1 cellular context compared by ENCODE assay signal in the genomic region with DNA sequence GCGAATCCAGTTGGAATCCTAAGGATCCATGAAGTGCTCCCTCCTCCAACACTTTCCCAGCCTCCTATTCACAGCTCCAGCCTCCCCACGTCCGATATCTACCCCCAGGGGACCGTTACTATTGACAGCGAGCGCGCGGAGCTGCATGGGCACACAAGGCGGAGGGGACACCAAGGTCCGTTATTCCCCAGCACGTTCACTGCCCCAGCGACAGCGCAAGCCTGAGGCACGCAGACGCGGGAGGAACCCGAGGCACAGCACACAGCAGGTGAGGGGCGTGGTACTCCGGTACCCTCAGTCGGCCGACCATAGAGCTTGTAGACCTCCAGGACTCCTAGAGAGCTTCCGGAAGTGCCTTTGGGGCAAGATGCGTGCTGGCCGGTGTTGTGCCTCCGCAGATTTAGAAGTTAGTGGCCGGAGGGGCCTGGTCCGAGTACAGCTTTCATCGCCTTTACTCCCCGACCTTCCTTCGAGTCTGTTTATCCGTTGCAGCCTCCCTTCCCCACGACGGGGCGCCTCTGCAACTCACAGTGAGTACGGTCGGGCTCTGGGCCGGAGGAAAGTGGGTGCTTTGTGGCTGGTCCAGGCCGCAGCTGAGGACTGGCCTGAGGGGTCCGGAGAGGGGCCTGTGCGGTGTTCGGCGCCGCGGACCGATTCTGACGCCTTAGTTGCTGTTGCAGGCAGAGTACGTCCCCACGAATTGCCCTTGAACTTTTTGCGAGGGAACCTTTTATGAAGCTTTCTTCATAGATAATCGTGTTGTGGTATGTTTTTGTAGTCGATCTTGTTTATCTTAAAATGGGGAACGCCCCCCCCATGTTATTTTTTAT.
TF ChIP-seq lines count a peak whose summit lies in the region.

TSS of gene ZKSCAN8 (plus strand) at position 384 of the 830 bp plus-strand sequence. CDS start 6,525 bp downstream, outside the sequence.

TF ChIP-seq in HepG2, 621 proteins besides CTCF, POLR2A, EP300 and RAD21 (continued from another document and continues in another):
- TF ChIP-seq, protein P1, sequence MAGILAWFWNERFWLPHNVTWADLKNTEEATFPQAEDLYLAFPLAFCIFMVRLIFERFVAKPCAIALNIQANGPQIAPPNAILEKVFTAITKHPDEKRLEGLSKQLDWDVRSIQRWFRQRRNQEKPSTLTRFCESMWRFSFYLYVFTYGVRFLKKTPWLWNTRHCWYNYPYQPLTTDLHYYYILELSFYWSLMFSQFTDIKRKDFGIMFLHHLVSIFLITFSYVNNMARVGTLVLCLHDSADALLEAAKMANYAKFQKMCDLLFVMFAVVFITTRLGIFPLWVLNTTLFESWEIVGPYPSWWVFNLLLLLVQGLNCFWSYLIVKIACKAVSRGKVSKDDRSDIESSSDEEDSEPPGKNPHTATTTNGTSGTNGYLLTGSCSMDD (CRISPR knock-in tag; IDR thresholded peaks at IDR 0.05): peak; percentile 15; the same call in 1 of the 2 replicates
- no peak; the same call in 1 of the 2 replicates for TF ChIP-seq ZNF749 (CRISPR knock-in tag; IDR thresholded peaks at IDR 0.05; ENCODE audit: borderline replicate concordance)
- TF ChIP-seq, protein P2, sequence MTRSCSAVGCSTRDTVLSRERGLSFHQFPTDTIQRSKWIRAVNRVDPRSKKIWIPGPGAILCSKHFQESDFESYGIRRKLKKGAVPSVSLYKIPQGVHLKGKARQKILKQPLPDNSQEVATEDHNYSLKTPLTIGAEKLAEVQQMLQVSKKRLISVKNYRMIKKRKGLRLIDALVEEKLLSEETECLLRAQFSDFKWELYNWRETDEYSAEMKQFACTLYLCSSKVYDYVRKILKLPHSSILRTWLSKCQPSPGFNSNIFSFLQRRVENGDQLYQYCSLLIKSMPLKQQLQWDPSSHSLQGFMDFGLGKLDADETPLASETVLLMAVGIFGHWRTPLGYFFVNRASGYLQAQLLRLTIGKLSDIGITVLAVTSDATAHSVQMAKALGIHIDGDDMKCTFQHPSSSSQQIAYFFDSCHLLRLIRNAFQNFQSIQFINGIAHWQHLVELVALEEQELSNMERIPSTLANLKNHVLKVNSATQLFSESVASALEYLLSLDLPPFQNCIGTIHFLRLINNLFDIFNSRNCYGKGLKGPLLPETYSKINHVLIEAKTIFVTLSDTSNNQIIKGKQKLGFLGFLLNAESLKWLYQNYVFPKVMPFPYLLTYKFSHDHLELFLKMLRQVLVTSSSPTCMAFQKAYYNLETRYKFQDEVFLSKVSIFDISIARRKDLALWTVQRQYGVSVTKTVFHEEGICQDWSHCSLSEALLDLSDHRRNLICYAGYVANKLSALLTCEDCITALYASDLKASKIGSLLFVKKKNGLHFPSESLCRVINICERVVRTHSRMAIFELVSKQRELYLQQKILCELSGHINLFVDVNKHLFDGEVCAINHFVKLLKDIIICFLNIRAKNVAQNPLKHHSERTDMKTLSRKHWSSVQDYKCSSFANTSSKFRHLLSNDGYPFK (CRISPR knock-in tag; IDR thresholded peaks at IDR 0.05; ENCODE audit: borderline replicate concordance): peak; percentile 98
- TF ChIP-seq ZFP90 (CRISPR knock-in tag; IDR thresholded peaks at IDR 0.05; ENCODE audit: borderline replicate concordance): peak; percentile 88
- TF ChIP-seq HMG20B (CRISPR knock-in tag; conservative IDR thresholded peaks at IDR 0.05): peak; percentile 74; the same call in 1 of the 2 replicates
- 0 out of 2 replicates have a peak, but pooled peaks have one; percentile 56 for TF ChIP-seq NR3C1 (CRISPR knock-in tag; IDR thresholded peaks at IDR 0.05)
- TF ChIP-seq ZNF75D (CRISPR knock-in tag; IDR thresholded peaks at IDR 0.05; ENCODE audit: borderline replicate concordance): no peak; the same call in 1 of the 2 replicates
- TF ChIP-seq TGIF2 (CRISPR knock-in tag; IDR thresholded peaks at IDR 0.05): peak; percentile 95
- 0 out of 2 replicates have a peak, but pooled peaks have one; percentile 75 for TF ChIP-seq SNAPC2 (CRISPR knock-in tag; IDR thresholded peaks at IDR 0.05)
- no peak for TF ChIP-seq MATR3 (CRISPR knock-in tag; IDR thresholded peaks at IDR 0.05)
- TF ChIP-seq ZNF646 (CRISPR knock-in tag; IDR thresholded peaks at IDR 0.05): peak; percentile 83
- TF ChIP-seq, protein P3, sequence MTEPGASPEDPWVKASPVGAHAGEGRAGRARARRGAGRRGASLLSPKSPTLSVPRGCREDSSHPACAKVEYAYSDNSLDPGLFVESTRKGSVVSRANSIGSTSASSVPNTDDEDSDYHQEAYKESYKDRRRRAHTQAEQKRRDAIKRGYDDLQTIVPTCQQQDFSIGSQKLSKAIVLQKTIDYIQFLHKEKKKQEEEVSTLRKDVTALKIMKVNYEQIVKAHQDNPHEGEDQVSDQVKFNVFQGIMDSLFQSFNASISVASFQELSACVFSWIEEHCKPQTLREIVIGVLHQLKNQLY (CRISPR knock-in tag; IDR thresholded peaks at IDR 0.05): peak; percentile 25; the same call in 1 of the 2 replicates
- TF ChIP-seq, protein P4, sequence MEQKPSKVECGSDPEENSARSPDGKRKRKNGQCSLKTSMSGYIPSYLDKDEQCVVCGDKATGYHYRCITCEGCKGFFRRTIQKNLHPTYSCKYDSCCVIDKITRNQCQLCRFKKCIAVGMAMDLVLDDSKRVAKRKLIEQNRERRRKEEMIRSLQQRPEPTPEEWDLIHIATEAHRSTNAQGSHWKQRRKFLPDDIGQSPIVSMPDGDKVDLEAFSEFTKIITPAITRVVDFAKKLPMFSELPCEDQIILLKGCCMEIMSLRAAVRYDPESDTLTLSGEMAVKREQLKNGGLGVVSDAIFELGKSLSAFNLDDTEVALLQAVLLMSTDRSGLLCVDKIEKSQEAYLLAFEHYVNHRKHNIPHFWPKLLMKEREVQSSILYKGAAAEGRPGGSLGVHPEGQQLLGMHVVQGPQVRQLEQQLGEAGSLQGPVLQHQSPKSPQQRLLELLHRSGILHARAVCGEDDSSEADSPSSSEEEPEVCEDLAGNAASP (CRISPR knock-in tag; IDR thresholded peaks at IDR 0.05; ENCODE audit: borderline replicate concordance): peak; percentile 41; the same call in 1 of the 2 replicates
- no peak for TF ChIP-seq XBP1 (CRISPR knock-in tag; IDR thresholded peaks at IDR 0.05)
- TF ChIP-seq TCF12 (IDR thresholded peaks at IDR 0.05): no peak
- TF ChIP-seq TCF12 (CRISPR knock-in tag; IDR thresholded peaks at IDR 0.05): peak; percentile 90
- peak; percentile 73; the same call in 1 of the 2 replicates for TF ChIP-seq ZNF768 (CRISPR knock-in tag; IDR thresholded peaks at IDR 0.05)
- TF ChIP-seq GPN1 (CRISPR knock-in tag; IDR thresholded peaks at IDR 0.05; ENCODE audit: borderline replicate concordance): peak; percentile 82; the same call in 1 of the 2 replicates
- TF ChIP-seq SP140L (CRISPR knock-in tag; IDR thresholded peaks at IDR 0.05; ENCODE audit: borderline replicate concordance): 0 out of 2 replicates have a peak, but pooled peaks have one; percentile 27
- peak; percentile 81 for TF ChIP-seq RXRB (CRISPR knock-in tag; IDR thresholded peaks at IDR 0.05; ENCODE audit: borderline replicate concordance)
- no peak for TF ChIP-seq SNRNP70 (IDR thresholded peaks at IDR 0.05; ENCODE audit: low read depth, low read length)
- TF ChIP-seq ZFYVE20 (CRISPR knock-in tag; IDR thresholded peaks at IDR 0.05; ENCODE audit: borderline replicate concordance, low read depth): no peak
- peak; percentile 22; the same call in 1 of the 2 replicates for TF ChIP-seq ZNF672 (CRISPR knock-in tag; IDR thresholded peaks at IDR 0.05)
- peak; percentile 99 for TF ChIP-seq GABPB1 (CRISPR knock-in tag; IDR thresholded peaks at IDR 0.05)
- no peak for TF ChIP-seq SRSF1 (optimal IDR thresholded peaks at IDR 0.05; ENCODE audit: low read depth, low read length)
- TF ChIP-seq JDP2 (CRISPR knock-in tag; IDR thresholded peaks at IDR 0.05; ENCODE audit: borderline replicate concordance): no peak
- peak; percentile 91 for TF ChIP-seq MEIS1 (CRISPR knock-in tag; IDR thresholded peaks at IDR 0.05; ENCODE audit: borderline replicate concordance)
- TF ChIP-seq ZNF780A (CRISPR knock-in tag; IDR thresholded peaks at IDR 0.05): 0 out of 2 replicates have a peak, but pooled peaks have one; percentile 74
- no peak for TF ChIP-seq NFIC (IDR thresholded peaks at IDR 0.05; ENCODE audit: low read length)
- TF ChIP-seq NR2F1 (CRISPR knock-in tag; IDR thresholded peaks at IDR 0.05): no peak
- no peak for TF ChIP-seq NCOA5 (CRISPR knock-in tag; IDR thresholded peaks at IDR 0.05)
- peak; percentile 82; the same call in 1 of the 2 replicates for TF ChIP-seq MEIS2 (CRISPR knock-in tag; IDR thresholded peaks at IDR 0.05)
- TF ChIP-seq YEATS4 (CRISPR knock-in tag; IDR thresholded peaks at IDR 0.05; ENCODE audit: borderline replicate concordance): peak; percentile 98
- TF ChIP-seq HNRNPK (IDR thresholded peaks at IDR 0.05; ENCODE audit: low read depth, low read length, poor library complexity, severe bottlenecking): no peak
- TF ChIP-seq ATF4 (CRISPR knock-in tag; IDR thresholded peaks at IDR 0.05): peak in 1 of 2 experiments; percentile 70; a peak in 2 of 4 replicates
- peak; percentile 51; the same call in 1 of the 2 replicates for TF ChIP-seq SP2 (CRISPR knock-in tag; IDR thresholded peaks at IDR 0.05)
- TF ChIP-seq ESRRA (CRISPR knock-in tag; IDR thresholded peaks at IDR 0.05; ENCODE audit: low read depth): peak; percentile 64; the same call in 1 of the 2 replicates
- no peak for TF ChIP-seq ZFP37 (CRISPR knock-in tag; IDR thresholded peaks at IDR 0.05; ENCODE audit: borderline replicate concordance)
- TF ChIP-seq TRAFD1 (CRISPR knock-in tag; IDR thresholded peaks at IDR 0.05; ENCODE audit: borderline replicate concordance): peak; percentile 92; the same call in 1 of the 2 replicates
- no peak for TF ChIP-seq HNRNPUL1 (IDR thresholded peaks at IDR 0.05; ENCODE audit: low read depth, low read length)
- peak; percentile 77; the same call in 1 of the 2 replicates for TF ChIP-seq ZNF431 (CRISPR knock-in tag; IDR thresholded peaks at IDR 0.05; ENCODE audit: borderline replicate concordance, low read depth)
- peak; percentile 93 for TF ChIP-seq ETV5 (CRISPR knock-in tag; IDR thresholded peaks at IDR 0.05; ENCODE audit: borderline replicate concordance)
- no peak for TF ChIP-seq FOXP1 (IDR thresholded peaks at IDR 0.05)
- peak; percentile 40; the same call in 1 of the 2 replicates for TF ChIP-seq FOXP1 (CRISPR knock-in tag; IDR thresholded peaks at IDR 0.05)
- TF ChIP-seq ZMYM3 (CRISPR knock-in tag; IDR thresholded peaks at IDR 0.05): peak; percentile 86; the same call in 1 of the 2 replicates
- peak; percentile 93; the same call in 1 of the 2 replicates for TF ChIP-seq ZNF33B (CRISPR knock-in tag; IDR thresholded peaks at IDR 0.05)
- TF ChIP-seq RFXAP (CRISPR knock-in tag; IDR thresholded peaks at IDR 0.05; ENCODE audit: borderline replicate concordance): no peak
- TF ChIP-seq RBAK (CRISPR knock-in tag; IDR thresholded peaks at IDR 0.05): no peak
- no peak for TF ChIP-seq SIX1 (CRISPR knock-in tag; IDR thresholded peaks at IDR 0.05; ENCODE audit: borderline replicate concordance)
